Comparison of ENCODE assay signal across 27 cellular contexts in the genomic region with DNA sequence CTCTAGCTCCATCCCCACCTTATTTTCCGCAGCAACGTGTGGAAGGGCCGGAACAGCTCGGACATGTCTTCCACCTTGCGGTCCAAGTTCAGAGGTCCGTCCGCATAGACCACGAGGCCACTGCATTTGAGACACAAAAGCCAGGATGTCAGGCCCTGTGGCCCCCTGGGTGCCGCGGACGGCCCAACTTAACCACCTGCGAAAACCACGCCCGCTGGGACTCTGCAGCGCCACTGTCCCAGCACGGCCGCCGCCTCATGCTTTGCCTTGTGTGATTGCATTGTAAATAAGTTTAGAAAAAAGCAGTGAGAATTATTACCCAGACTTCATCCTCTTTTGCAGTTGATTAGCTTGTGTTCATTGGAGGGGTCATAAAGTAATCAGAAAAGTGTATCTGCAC. TPM values are rescaled to one million over a fixed set of nuclear protein-coding genes. Genes with fewer than 3 reads are reported as not detected.
DNase-seq lines count a peak whose midpoint lies in the region; ATAC-seq and TF ChIP-seq lines count a peak whose summit lies in the region.
"Had no signal": no experiment of that assay in that cellular context is flagged by ENCODE, and none has a peak within 500 bp of the region (broad histone marks: within the 10 kb centered on the region; RNA-seq: fewer than 3 reads in every experiment).

No MANE protein-coding gene starts in this region.

- H3K27ac ChIP-seq in CD8-positive, alpha-beta T cell (ENCODE audit: low read depth, low read length) = no peak overlapping the region
- H3K27ac ChIP-seq: breast epithelium, heart right ventricle, HL-60 had no signal

- no peak overlapping the region for H3K27ac Mint-ChIP-seq in CD8-positive, alpha-beta T cell
- no peak overlapping the region for H3K27ac Mint-ChIP-seq in activated CD8-positive, alpha-beta memory T cell treated with anti-CD3 and anti-CD28 coated beads, Interleukin-2, amount 10 ng/mL, durations not matched to agents 7 days and 5 days
- H3K27ac Mint-ChIP-seq in immature natural killer cell = peak overlapping the region in 5 of 6 donors; percentile 76 to 84 (median 83)
- H3K27ac Mint-ChIP-seq: activated naive CD4-positive, alpha-beta T cell treated with anti-CD3 and anti-CD28 coated beads, Interleukin-2, amount 50 U/mL, for 24 hours; type B pancreatic cell had no signal

- peaks cover 9% of the 10 kb centered on the region for H3K4me1 Mint-ChIP-seq in CD8-positive, alpha-beta T cell (ENCODE audit: low read depth)
- peaks cover 10% of the 10 kb centered on the region for H3K4me1 Mint-ChIP-seq in activated CD8-positive, alpha-beta memory T cell treated with anti-CD3 and anti-CD28 coated beads, Interleukin-2, amount 10 ng/mL, durations not matched to agents 7 days and 5 days
- H3K4me1 Mint-ChIP-seq in immature natural killer cell = peaks cover 31 to 36% of the 10 kb centered on the region in 2 donors
- H3K4me1 Mint-ChIP-seq: activated naive CD4-positive, alpha-beta T cell treated with anti-CD3 and anti-CD28 coated beads, Interleukin-2, amount 50 U/mL, for 24 hours; CD14-positive monocyte had no signal

- peaks cover 8% of the 10 kb centered on the region for H3K9me3 Mint-ChIP-seq in CD8-positive, alpha-beta T cell
- H3K9me3 Mint-ChIP-seq in activated CD8-positive, alpha-beta memory T cell treated with anti-CD3 and anti-CD28 coated beads, Interleukin-2, amount 10 ng/mL, durations not matched to agents 7 days and 5 days (ENCODE audit: low read depth) = peaks cover 5% of the 10 kb centered on the region
- peaks cover 0 to 5% (median 0%) of the 10 kb centered on the region in 6 donors for H3K9me3 Mint-ChIP-seq in immature natural killer cell
- H3K9me3 Mint-ChIP-seq: activated naive CD4-positive, alpha-beta T cell treated with anti-CD3 and anti-CD28 coated beads, Interleukin-2, amount 50 U/mL, for 24 hours; type B pancreatic cell had no signal

- peaks cover 7% of the 10 kb centered on the region for H3K4me1 ChIP-seq in CD8-positive, alpha-beta T cell (ENCODE audit: insufficient read depth, low read length)
- H3K4me1 ChIP-seq: breast epithelium, heart right ventricle had no signal

- no peak overlapping the region for H3K4me3 ChIP-seq in CD8-positive, alpha-beta T cell (ENCODE audit: low read depth, low read length)
- H3K4me3 ChIP-seq: breast epithelium, heart right ventricle, smooth muscle cell had no signal

- H3K27me3 Mint-ChIP-seq in CD8-positive, alpha-beta T cell (ENCODE audit: low read depth) = no peaks in the 10 kb centered on the region
- H3K27me3 Mint-ChIP-seq in activated CD8-positive, alpha-beta memory T cell treated with anti-CD3 and anti-CD28 coated beads, Interleukin-2, amount 10 ng/mL, durations not matched to agents 7 days and 5 days = no peaks in the 10 kb centered on the region
- H3K27me3 Mint-ChIP-seq in immature natural killer cell (ENCODE audit: low read depth in 3 of 3) = peaks cover 7 to 17% (median 14%) of the 10 kb centered on the region in 3 donors
- H3K27me3 Mint-ChIP-seq: activated naive CD4-positive, alpha-beta T cell treated with anti-CD3 and anti-CD28 coated beads, Interleukin-2, amount 50 U/mL, for 24 hours; type B pancreatic cell had no signal

- no peaks in the 10 kb centered on the region for H3K27me3 ChIP-seq in CD8-positive, alpha-beta T cell (ENCODE audit: insufficient read depth, low read length)
- H3K27me3 ChIP-seq: breast epithelium, heart right ventricle had no signal

- no peak overlapping the region for H3K4me3 Mint-ChIP-seq in CD8-positive, alpha-beta T cell
- no peak overlapping the region for H3K4me3 Mint-ChIP-seq in activated CD8-positive, alpha-beta memory T cell treated with anti-CD3 and anti-CD28 coated beads, Interleukin-2, amount 10 ng/mL, durations not matched to agents 7 days and 5 days
- peak overlapping the region; percentile 66 to 81 (median 77) for H3K4me3 Mint-ChIP-seq in immature natural killer cell
- H3K4me3 Mint-ChIP-seq: activated naive CD4-positive, alpha-beta T cell treated with anti-CD3 and anti-CD28 coated beads, Interleukin-2, amount 50 U/mL, for 24 hours; CD14-positive monocyte; type B pancreatic cell had no signal

- POLR2A ChIA-PET in CD8-positive, alpha-beta T cell (lab: Charles Lee) = no interaction called here

- no peak for TF ChIP-seq POLR2A in erythroblast (IDR thresholded peaks at IDR 0.05; ENCODE audit: low read length)

- H3K36me3 ChIP-seq in CD8-positive, alpha-beta T cell (ENCODE audit: insufficient read depth, low read length) = no peaks in the 10 kb centered on the region
- H3K36me3 ChIP-seq: breast epithelium, heart right ventricle had no signal

- CTCF ChIA-PET in CD8-positive, alpha-beta T cell (lab: Charles Lee) = no interaction called here
- CTCF ChIA-PET in activated CD8-positive, alpha-beta memory T cell treated with anti-CD3 and anti-CD28 coated beads, Interleukin-2, amount 10 ng/mL, durations not matched to agents 7 days and 5 days (lab: Charles Lee) = interaction anchor here (0.8 kb wide), 1 partner anchor 8 kb away, joined by 3 read pairs; no protein-coding TSS in a partner anchor

- peak; percentile 48 for ATAC-seq in CD8-positive, alpha-beta T cell
- ATAC-seq in activated CD8-positive, alpha-beta memory T cell treated with anti-CD3 and anti-CD28 coated beads, Interleukin-2, amount 10 ng/mL, durations not matched to agents 7 days and 5 days = peak; percentile 42
- ATAC-seq in sciatic nerve (no peak), GM21723 (IDR thresholded peaks at IDR 0.05; ENCODE audit: unreplicated experiment) (no peak)

- intact Hi-C loops in CD8-positive, alpha-beta T cell (cut with DNase I, micrococcal nuclease) = no loop called here
- intact Hi-C loops in sciatic nerve (cut with DNase I) = no loop called here

- no peaks in the 10 kb centered on the region for H3K9me3 ChIP-seq in CD8-positive, alpha-beta T cell (ENCODE audit: low read length)

- TF ChIP-seq CTCF in CD8-positive, alpha-beta T cell (IDR thresholded peaks at IDR 0.05) = no peak

- DNase-seq in CD8-positive, alpha-beta T cell = peak in 2 of 7 experiments; percentile 40 to 49
- peak; percentile 42 for DNase-seq in activated CD8-positive, alpha-beta memory T cell treated with anti-CD3 and anti-CD28 coated beads, Interleukin-2, amount 10 ng/mL, durations not matched to agents 7 days and 5 days
- DNase-seq in immature natural killer cell (peak; percentile 79 to 80 (median 79)), sciatic nerve (ENCODE audit: low spot score) (peak; percentile 39), kidney tubule cell (ENCODE audit: low spot score) (no peak), anterior cingulate cortex (lab: John Stamatoyannopoulos, UW) (no peak), erythroblast (lab: John Stamatoyannopoulos, UW) (no peak)
- DNase-seq: amygdala; effector memory CD4-positive, alpha-beta T cell; foreskin fibroblast; GOT3; heart right ventricle; Kasumi-1; mesenchymal stem cell; NCI-H146; NCI-H2107; NCI-H446; occipital lobe; Right ventricle myocardium superior; stimulated activated CD4-positive, alpha-beta T cell treated with anti-CD3 and anti-CD28 coated beads, Interleukin-2, amount 100 ng/mL, for 24 hours had no signal

- H3K36me3 Mint-ChIP-seq in CD8-positive, alpha-beta T cell = peaks cover 5% of the 10 kb centered on the region
- peaks cover 11% of the 10 kb centered on the region for H3K36me3 Mint-ChIP-seq in activated CD8-positive, alpha-beta memory T cell treated with anti-CD3 and anti-CD28 coated beads, Interleukin-2, amount 10 ng/mL, durations not matched to agents 7 days and 5 days
- H3K36me3 Mint-ChIP-seq in immature natural killer cell = peaks cover 16 to 19% (median 18%) of the 10 kb centered on the region in 3 donors
- H3K36me3 Mint-ChIP-seq: CD14-positive monocyte, type B pancreatic cell had no signal

RNA-seq across cellular contexts. Expression of a gene that starts 58.2 kb away (rescaled TPM):
- 100 to 1,000 TPM; 175 to 178 TPM for total RNA-seq in CD8-positive, alpha-beta T cell
- 10 to 100 TPM; 13.7 to 14.3 TPM for total RNA-seq in activated CD8-positive, alpha-beta memory T cell treated with anti-CD3 and anti-CD28 coated beads, Interleukin-2, amount 10 ng/mL, durations not matched to agents 7 days and 5 days
- 10 to 100 TPM; 55.0 to 56.1 (median 55.0) TPM for polyA plus RNA-seq in immature natural killer cell
- total RNA-seq in sciatic nerve = 84.7 TPM

Comparison
In these comparisons a context has a peak if more than half of its experiments do, and no peak if none do; other contexts are left out.
1. ATAC-seq: peak in CD8-positive, alpha-beta T cell (single experiment) and activated CD8-positive, alpha-beta memory T cell treated with anti-CD3 and anti-CD28 coated beads, Interleukin-2, amount 10 ng/mL, durations not matched to agents 7 days and 5 days (single experiment); none in sciatic nerve (single experiment) and GM21723 (single experiment).
2. DNase-seq: peak in activated CD8-positive, alpha-beta memory T cell treated with anti-CD3 and anti-CD28 coated beads, Interleukin-2, amount 10 ng/mL, durations not matched to agents 7 days and 5 days (single experiment), immature natural killer cell (3 of 3) and sciatic nerve (single experiment); none in kidney tubule cell (single experiment), anterior cingulate cortex (0 of 58) and erythroblast (0 of 2).
3. H3K27ac Mint-ChIP-seq: peak in immature natural killer cell (5 of 6); none in CD8-positive, alpha-beta T cell (single experiment) and activated CD8-positive, alpha-beta memory T cell treated with anti-CD3 and anti-CD28 coated beads, Interleukin-2, amount 10 ng/mL, durations not matched to agents 7 days and 5 days (single experiment).
4. H3K4me3 Mint-ChIP-seq: peak in immature natural killer cell (5 of 5); none in CD8-positive, alpha-beta T cell (single experiment) and activated CD8-positive, alpha-beta memory T cell treated with anti-CD3 and anti-CD28 coated beads, Interleukin-2, amount 10 ng/mL, durations not matched to agents 7 days and 5 days (single experiment).